1 cellular context compared by ENCODE assay signal in genomic region chr2:44075536-44075935, GRCh38.
TF ChIP-seq lines count a peak whose summit lies in the region.

No MANE protein-coding gene starts in this region.

TF ChIP-seq in liver, 16 proteins besides CTCF, POLR2A, EP300 and RAD21 (continued from another document):
- TF ChIP-seq FOXA2 (IDR thresholded peaks at IDR 0.05) (peak; percentile 44), YY1 (IDR thresholded peaks at IDR 0.05) (peak; percentile 89)
